In the genomic region with DNA sequence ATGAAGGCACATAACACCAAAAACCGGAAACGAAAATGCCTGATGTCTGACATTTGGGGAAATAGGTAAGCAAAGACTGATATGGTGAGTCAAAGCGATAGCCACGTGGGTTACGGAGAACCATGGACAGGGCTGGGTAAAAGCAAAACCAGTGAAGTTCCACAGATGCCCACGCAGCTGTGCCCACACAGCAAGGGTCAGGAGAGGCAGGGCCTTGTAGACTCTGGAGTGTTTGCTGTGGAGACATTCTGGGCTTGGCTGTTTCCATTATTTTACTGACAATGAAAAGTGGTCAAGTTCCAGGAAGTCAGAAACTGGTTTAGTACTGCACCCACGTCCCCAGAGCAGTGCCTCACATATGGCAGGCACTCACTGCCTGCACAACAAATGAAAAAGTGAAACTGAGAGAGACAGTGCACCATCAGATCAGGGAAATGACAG, we compare ENCODE assay signal across 1 cellular context.
TF ChIP-seq lines count a peak whose summit lies in the region.

No MANE protein-coding gene starts in this region.

TF ChIP-seq in GM12878, 131 proteins besides CTCF, POLR2A, EP300 and RAD21 (continued from another document and continues in another):
- TF ChIP-seq, protein P1, sequence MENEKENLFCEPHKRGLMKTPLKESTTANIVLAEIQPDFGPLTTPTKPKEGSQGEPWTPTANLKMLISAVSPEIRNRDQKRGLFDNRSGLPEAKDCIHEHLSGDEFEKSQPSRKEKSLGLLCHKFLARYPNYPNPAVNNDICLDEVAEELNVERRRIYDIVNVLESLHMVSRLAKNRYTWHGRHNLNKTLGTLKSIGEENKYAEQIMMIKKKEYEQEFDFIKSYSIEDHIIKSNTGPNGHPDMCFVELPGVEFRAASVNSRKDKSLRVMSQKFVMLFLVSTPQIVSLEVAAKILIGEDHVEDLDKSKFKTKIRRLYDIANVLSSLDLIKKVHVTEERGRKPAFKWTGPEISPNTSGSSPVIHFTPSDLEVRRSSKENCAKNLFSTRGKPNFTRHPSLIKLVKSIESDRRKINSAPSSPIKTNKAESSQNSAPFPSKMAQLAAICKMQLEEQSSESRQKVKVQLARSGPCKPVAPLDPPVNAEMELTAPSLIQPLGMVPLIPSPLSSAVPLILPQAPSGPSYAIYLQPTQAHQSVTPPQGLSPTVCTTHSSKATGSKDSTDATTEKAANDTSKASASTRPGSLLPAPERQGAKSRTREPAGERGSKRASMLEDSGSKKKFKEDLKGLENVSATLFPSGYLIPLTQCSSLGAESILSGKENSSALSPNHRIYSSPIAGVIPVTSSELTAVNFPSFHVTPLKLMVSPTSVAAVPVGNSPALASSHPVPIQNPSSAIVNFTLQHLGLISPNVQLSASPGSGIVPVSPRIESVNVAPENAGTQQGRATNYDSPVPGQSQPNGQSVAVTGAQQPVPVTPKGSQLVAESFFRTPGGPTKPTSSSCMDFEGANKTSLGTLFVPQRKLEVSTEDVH (IDR thresholded peaks at IDR 0.05; ENCODE audit: low read depth, partially characterized antibody), result no peak
- TF ChIP-seq FOXK2 (IDR thresholded peaks at IDR 0.05) (no peak), RUNX3 (IDR thresholded peaks at IDR 0.05; ENCODE audit: low read length) (peak; percentile 88), MYB (IDR thresholded peaks at IDR 0.05; ENCODE audit: borderline replicate concordance, low read depth, low read length) (no peak), SPI1 (IDR thresholded peaks at IDR 0.05; ENCODE audit: borderline replicate concordance, insufficient read depth, low read depth, low read length) (peak; percentile 68), ZNF384 (IDR thresholded peaks at IDR 0.05; ENCODE audit: borderline replicate concordance, low read depth, low read length) (no peak), TAF1 (IDR thresholded peaks at IDR 0.05; ENCODE audit: borderline replicate concordance, low read depth, low read length) (no peak), SUZ12 (IDR thresholded peaks at IDR 0.05; ENCODE audit: unreplicated experiment) (no peak), ZNF24 (IDR thresholded peaks at IDR 0.05) (no peak), NFXL1 (IDR thresholded peaks at IDR 0.05; ENCODE audit: borderline replicate concordance) (no peak), KDM1A (IDR thresholded peaks at IDR 0.05; ENCODE audit: borderline replicate concordance) (no peak), ATF7 (IDR thresholded peaks at IDR 0.05; ENCODE audit: low read depth) (peak; percentile 62; the same call in 1 of the 2 replicates), GATAD2B (conservative IDR thresholded peaks at IDR 0.05; ENCODE audit: low read depth) (no peak), ESRRA (IDR thresholded peaks at IDR 0.05; ENCODE audit: low read length) (no peak), SIN3A (IDR thresholded peaks at IDR 0.05; ENCODE audit: low read depth, low read length) (no peak), SMARCA5 (IDR thresholded peaks at IDR 0.05) (no peak), WRNIP1 (IDR thresholded peaks at IDR 0.05; ENCODE audit: borderline replicate concordance, low read depth, low read length) (no peak), STAT3 (IDR thresholded peaks at IDR 0.05; ENCODE audit: low read depth, low read length) (no peak), SIX5 (IDR thresholded peaks at IDR 0.05; ENCODE audit: low read depth, low read length, severe bottlenecking) (no peak), ZBED1 (IDR thresholded peaks at IDR 0.05; ENCODE audit: borderline replicate concordance) (no peak), CHD1 (IDR thresholded peaks at IDR 0.05; ENCODE audit: low read depth, low read length) (no peak), EGR1 (IDR thresholded peaks at IDR 0.05; ENCODE audit: borderline replicate concordance in 1 of 2, low read depth in 2 of 2, low read length in 2 of 2) (peak in 1 of 2 experiments; percentile 66; a peak in 2 of 3 replicates), BCL11A (IDR thresholded peaks at IDR 0.05; ENCODE audit: low read depth, low read length) (peak; percentile 73; the same call in 1 of the 2 replicates), HCFC1 (IDR thresholded peaks at IDR 0.05; ENCODE audit: low read length) (no peak), ZNF207 (IDR thresholded peaks at IDR 0.05; ENCODE audit: borderline replicate concordance) (no peak), TCF3 (IDR thresholded peaks at IDR 0.05; ENCODE audit: borderline replicate concordance, insufficient read depth, low read depth, low read length) (peak; percentile 58; the same call in 1 of the 2 replicates), CHD4 (IDR thresholded peaks at IDR 0.05) (no peak), PAX8 (IDR thresholded peaks at IDR 0.05) (no peak), SREBF2 (IDR thresholded peaks at IDR 0.05; ENCODE audit: low read length) (no peak)
- TF ChIP-seq, protein P2, sequence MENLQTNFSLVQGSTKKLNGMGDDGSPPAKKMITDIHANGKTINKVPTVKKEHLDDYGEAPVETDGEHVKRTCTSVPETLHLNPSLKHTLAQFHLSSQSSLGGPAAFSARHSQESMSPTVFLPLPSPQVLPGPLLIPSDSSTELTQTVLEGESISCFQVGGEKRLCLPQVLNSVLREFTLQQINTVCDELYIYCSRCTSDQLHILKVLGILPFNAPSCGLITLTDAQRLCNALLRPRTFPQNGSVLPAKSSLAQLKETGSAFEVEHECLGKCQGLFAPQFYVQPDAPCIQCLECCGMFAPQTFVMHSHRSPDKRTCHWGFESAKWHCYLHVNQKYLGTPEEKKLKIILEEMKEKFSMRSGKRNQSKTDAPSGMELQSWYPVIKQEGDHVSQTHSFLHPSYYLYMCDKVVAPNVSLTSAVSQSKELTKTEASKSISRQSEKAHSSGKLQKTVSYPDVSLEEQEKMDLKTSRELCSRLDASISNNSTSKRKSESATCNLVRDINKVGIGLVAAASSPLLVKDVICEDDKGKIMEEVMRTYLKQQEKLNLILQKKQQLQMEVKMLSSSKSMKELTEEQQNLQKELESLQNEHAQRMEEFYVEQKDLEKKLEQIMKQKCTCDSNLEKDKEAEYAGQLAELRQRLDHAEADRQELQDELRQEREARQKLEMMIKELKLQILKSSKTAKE (IDR thresholded peaks at IDR 0.05; ENCODE audit: low read depth, poor library complexity, severe bottlenecking), result peak; percentile 45
- TF ChIP-seq, protein P3, sequence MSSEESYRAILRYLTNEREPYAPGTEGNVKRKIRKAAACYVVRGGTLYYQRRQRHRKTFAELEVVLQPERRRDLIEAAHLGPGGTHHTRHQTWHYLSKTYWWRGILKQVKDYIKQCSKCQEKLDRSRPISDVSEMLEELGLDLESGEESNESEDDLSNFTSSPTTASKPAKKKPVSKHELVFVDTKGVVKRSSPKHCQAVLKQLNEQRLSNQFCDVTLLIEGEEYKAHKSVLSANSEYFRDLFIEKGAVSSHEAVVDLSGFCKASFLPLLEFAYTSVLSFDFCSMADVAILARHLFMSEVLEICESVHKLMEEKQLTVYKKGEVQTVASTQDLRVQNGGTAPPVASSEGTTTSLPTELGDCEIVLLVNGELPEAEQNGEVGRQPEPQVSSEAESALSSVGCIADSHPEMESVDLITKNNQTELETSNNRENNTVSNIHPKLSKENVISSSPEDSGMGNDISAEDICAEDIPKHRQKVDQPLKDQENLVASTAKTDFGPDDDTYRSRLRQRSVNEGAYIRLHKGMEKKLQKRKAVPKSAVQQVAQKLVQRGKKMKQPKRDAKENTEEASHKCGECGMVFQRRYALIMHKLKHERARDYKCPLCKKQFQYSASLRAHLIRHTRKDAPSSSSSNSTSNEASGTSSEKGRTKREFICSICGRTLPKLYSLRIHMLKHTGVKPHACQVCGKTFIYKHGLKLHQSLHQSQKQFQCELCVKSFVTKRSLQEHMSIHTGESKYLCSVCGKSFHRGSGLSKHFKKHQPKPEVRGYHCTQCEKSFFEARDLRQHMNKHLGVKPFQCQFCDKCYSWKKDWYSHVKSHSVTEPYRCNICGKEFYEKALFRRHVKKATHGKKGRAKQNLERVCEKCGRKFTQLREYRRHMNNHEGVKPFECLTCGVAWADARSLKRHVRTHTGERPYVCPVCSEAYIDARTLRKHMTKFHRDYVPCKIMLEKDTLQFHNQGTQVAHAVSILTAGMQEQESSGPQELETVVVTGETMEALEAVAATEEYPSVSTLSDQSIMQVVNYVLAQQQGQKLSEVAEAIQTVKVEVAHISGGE (CRISPR knock-in tag; IDR thresholded peaks at IDR 0.05), result no peak
- TF ChIP-seq, protein P4, sequence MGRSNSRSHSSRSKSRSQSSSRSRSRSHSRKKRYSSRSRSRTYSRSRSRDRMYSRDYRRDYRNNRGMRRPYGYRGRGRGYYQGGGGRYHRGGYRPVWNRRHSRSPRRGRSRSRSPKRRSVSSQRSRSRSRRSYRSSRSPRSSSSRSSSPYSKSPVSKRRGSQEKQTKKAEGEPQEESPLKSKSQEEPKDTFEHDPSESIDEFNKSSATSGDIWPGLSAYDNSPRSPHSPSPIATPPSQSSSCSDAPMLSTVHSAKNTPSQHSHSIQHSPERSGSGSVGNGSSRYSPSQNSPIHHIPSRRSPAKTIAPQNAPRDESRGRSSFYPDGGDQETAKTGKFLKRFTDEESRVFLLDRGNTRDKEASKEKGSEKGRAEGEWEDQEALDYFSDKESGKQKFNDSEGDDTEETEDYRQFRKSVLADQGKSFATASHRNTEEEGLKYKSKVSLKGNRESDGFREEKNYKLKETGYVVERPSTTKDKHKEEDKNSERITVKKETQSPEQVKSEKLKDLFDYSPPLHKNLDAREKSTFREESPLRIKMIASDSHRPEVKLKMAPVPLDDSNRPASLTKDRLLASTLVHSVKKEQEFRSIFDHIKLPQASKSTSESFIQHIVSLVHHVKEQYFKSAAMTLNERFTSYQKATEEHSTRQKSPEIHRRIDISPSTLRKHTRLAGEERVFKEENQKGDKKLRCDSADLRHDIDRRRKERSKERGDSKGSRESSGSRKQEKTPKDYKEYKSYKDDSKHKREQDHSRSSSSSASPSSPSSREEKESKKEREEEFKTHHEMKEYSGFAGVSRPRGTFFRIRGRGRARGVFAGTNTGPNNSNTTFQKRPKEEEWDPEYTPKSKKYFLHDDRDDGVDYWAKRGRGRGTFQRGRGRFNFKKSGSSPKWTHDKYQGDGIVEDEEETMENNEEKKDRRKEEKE (IDR thresholded peaks at IDR 0.05), result no peak
- TF ChIP-seq, protein P5, sequence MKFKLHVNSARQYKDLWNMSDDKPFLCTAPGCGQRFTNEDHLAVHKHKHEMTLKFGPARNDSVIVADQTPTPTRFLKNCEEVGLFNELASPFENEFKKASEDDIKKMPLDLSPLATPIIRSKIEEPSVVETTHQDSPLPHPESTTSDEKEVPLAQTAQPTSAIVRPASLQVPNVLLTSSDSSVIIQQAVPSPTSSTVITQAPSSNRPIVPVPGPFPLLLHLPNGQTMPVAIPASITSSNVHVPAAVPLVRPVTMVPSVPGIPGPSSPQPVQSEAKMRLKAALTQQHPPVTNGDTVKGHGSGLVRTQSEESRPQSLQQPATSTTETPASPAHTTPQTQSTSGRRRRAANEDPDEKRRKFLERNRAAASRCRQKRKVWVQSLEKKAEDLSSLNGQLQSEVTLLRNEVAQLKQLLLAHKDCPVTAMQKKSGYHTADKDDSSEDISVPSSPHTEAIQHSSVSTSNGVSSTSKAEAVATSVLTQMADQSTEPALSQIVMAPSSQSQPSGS (IDR thresholded peaks at IDR 0.05; ENCODE audit: low read length), result peak; percentile 22; the same call in 1 of the 2 replicates
- TF ChIP-seq, protein P6, sequence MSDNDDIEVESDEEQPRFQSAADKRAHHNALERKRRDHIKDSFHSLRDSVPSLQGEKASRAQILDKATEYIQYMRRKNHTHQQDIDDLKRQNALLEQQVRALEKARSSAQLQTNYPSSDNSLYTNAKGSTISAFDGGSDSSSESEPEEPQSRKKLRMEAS (IDR thresholded peaks at IDR 0.05; ENCODE audit: low read depth, low read length), result no peak
- TF ChIP-seq, protein P7, sequence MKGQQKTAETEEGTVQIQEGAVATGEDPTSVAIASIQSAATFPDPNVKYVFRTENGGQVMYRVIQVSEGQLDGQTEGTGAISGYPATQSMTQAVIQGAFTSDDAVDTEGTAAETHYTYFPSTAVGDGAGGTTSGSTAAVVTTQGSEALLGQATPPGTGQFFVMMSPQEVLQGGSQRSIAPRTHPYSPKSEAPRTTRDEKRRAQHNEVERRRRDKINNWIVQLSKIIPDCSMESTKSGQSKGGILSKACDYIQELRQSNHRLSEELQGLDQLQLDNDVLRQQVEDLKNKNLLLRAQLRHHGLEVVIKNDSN (IDR thresholded peaks at IDR 0.05; ENCODE audit: borderline replicate concordance, extremely low read length, insufficient read depth, low read depth, low read length), result peak; percentile 55
- TF ChIP-seq, protein P8, sequence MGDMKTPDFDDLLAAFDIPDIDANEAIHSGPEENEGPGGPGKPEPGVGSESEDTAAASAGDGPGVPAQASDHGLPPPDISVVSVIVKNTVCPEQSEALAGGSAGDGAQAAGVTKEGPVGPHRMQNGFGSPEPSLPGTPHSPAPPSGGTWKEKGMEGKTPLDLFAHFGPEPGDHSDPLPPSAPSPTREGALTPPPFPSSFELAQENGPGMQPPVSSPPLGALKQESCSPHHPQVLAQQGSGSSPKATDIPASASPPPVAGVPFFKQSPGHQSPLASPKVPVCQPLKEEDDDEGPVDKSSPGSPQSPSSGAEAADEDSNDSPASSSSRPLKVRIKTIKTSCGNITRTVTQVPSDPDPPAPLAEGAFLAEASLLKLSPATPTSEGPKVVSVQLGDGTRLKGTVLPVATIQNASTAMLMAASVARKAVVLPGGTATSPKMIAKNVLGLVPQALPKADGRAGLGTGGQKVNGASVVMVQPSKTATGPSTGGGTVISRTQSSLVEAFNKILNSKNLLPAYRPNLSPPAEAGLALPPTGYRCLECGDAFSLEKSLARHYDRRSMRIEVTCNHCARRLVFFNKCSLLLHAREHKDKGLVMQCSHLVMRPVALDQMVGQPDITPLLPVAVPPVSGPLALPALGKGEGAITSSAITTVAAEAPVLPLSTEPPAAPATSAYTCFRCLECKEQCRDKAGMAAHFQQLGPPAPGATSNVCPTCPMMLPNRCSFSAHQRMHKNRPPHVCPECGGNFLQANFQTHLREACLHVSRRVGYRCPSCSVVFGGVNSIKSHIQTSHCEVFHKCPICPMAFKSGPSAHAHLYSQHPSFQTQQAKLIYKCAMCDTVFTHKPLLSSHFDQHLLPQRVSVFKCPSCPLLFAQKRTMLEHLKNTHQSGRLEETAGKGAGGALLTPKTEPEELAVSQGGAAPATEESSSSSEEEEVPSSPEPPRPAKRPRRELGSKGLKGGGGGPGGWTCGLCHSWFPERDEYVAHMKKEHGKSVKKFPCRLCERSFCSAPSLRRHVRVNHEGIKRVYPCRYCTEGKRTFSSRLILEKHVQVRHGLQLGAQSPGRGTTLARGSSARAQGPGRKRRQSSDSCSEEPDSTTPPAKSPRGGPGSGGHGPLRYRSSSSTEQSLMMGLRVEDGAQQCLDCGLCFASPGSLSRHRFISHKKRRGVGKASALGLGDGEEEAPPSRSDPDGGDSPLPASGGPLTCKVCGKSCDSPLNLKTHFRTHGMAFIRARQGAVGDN (IDR thresholded peaks at IDR 0.05), result no peak
- TF ChIP-seq, protein P9, sequence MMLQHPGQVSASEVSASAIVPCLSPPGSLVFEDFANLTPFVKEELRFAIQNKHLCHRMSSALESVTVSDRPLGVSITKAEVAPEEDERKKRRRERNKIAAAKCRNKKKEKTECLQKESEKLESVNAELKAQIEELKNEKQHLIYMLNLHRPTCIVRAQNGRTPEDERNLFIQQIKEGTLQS (IDR thresholded peaks at IDR 0.05; ENCODE audit: borderline replicate concordance, extremely low read depth, low read depth, low read length), result no peak
- TF ChIP-seq, protein P10, sequence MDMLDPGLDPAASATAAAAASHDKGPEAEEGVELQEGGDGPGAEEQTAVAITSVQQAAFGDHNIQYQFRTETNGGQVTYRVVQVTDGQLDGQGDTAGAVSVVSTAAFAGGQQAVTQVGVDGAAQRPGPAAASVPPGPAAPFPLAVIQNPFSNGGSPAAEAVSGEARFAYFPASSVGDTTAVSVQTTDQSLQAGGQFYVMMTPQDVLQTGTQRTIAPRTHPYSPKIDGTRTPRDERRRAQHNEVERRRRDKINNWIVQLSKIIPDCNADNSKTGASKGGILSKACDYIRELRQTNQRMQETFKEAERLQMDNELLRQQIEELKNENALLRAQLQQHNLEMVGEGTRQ (IDR thresholded peaks at IDR 0.05; ENCODE audit: borderline replicate concordance, low read depth, low read length), result peak; percentile 8; the same call in 1 of the 2 replicates
